Comparison of ENCODE assay signal across 18 cellular contexts in the genomic region with DNA sequence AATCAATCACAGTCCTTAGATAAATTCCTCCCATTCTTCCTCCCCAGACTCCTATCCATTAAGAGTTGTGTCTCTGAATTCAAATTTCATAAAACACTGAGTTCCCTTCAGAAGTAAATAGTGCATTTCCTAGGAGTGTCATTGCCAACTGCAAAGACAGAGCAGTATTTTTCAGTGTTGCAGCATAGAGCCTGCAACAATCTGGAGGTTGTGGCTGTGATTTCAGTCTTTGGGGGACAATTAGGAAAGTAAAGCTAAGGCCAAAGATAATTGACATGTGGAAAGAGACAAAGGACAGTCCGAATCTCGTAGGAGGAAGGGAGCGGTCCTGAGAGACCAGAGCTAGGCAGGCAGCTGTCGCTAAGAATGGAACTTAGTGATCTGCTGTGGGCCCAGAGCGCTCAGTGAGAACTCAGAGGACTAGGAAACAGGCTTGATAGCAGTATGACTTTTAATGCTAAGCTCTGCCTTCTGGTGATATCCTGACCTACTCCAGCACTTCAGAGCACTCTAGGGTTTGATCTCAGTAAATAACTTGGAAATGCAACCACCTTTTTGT. TPM values are rescaled to one million over a fixed set of nuclear protein-coding genes. Genes with fewer than 3 reads are reported as not detected.
DNase-seq lines count a peak whose midpoint lies in the region; ATAC-seq and TF ChIP-seq lines count a peak whose summit lies in the region.
"Had no signal": no experiment of that assay in that cellular context is flagged by ENCODE, and none has a peak within 500 bp of the region (broad histone marks: within the 10 kb centered on the region; RNA-seq: fewer than 3 reads in every experiment).

No MANE protein-coding gene starts in this region.

- H3K4me3 ChIP-seq in adipocyte (ENCODE audit: low read length): peak overlapping the region; percentile 4
- H3K4me3 ChIP-seq: hepatocyte had no signal

- H3K9ac ChIP-seq in adipocyte (ENCODE audit: low read length): peak overlapping the region; percentile 14

- H3K27me3 ChIP-seq in adipocyte (replicated peaks; ENCODE audit: control insufficient read depth, insufficient read depth, low read length): no peaks in the 10 kb centered on the region
- H3K27me3 ChIP-seq: hepatocyte had no signal

- peaks cover 7% of the 10 kb centered on the region for H3K36me3 ChIP-seq in adipocyte (ENCODE audit: control insufficient read depth, insufficient read depth, low read length, severe bottlenecking)

- peaks cover 36% of the 10 kb centered on the region for H3K4me1 ChIP-seq in adipocyte (ENCODE audit: control insufficient read depth, insufficient read depth, low read length)

- intact Hi-C loops in Right ventricle myocardium superior (cut with DNase I): no loop called here
- intact Hi-C loops in CD14-positive monocyte (cut with micrococcal nuclease): no loop called here
- intact Hi-C loops in posterior vena cava (cut with DNase I): no loop called here

- peak overlapping the region in 2 of 7 donors; percentile 3 to 26 for H3K27ac Mint-ChIP-seq in CD14-positive monocyte
- H3K27ac Mint-ChIP-seq: stimulated activated memory B cell treated with anti-CD40 and anti-IgM and Interleukin-4, amounts not matched to agents 10 μg/mL and 1 μg/mL and 100 μg/mL, for 72 hours had no signal

- H3K36me3 Mint-ChIP-seq in CD14-positive monocyte: peaks cover 69 to 72% of the 10 kb centered on the region in 2 donors

- peak overlapping the region; percentile 68 for H3K27ac ChIP-seq in temporal lobe (ENCODE audit: low read depth, low read length)
- H3K27ac ChIP-seq: hepatocyte had no signal

- H3K27me3 Mint-ChIP-seq in CD14-positive monocyte (ENCODE audit: low read depth in 3 of 3): no peaks in the 10 kb centered on the region
- H3K27me3 Mint-ChIP-seq: stimulated activated memory B cell treated with anti-CD40 and anti-IgM and Interleukin-4, amounts not matched to agents 10 μg/mL and 1 μg/mL and 100 μg/mL, for 72 hours had no signal

- no peaks in the 10 kb centered on the region for H3K9me3 ChIP-seq in adipocyte (ENCODE audit: control insufficient read depth, low read length)

- H3K4me1 Mint-ChIP-seq in CD14-positive monocyte: peaks cover 27% of the 10 kb centered on the region

- DNase-seq in adipocyte (ENCODE audit: low read depth) (no peak), Right ventricle myocardium superior (peak; percentile 62), myocyte (ENCODE audit: low read depth) (peak; percentile 76), DMS153 (lab: John Stamatoyannopoulos, UW) (no peak), CD1c-positive myeloid dendritic cell (ENCODE audit: extremely low spot score) (no peak), CD14-positive monocyte (ENCODE audit: low spot score) (no peak), posterior vena cava (ENCODE audit: low spot score) (no peak)
- DNase-seq: activated CD4-positive, CD25-positive, alpha-beta regulatory T cell treated with anti-CD3 and anti-CD28 coated beads, Interleukin-2, amount 50 U/mL, for 72 hours; activated naive CD4-positive, alpha-beta T cell; central memory CD4-positive, alpha-beta T cell; GF-D8; NCI-H1092 treated with DMSO at 0.1 percent for 48 hours; NCI-H2171 treated with DMSO at 0.1 percent for 48 hours; NK-92 treated with Interleukin-12 subunit alpha and Interleukin-12 subunit beta, amount 100 ng/mL, for 24 hours; T-helper 2 cell had no signal

- no peak overlapping the region for H3K4me3 Mint-ChIP-seq in CD14-positive monocyte
- H3K4me3 Mint-ChIP-seq: stimulated activated memory B cell treated with anti-CD40 and anti-IgM and Interleukin-4, amounts not matched to agents 10 μg/mL and 1 μg/mL and 100 μg/mL, for 72 hours had no signal

- no peaks in the 10 kb centered on the region for H3K9me3 Mint-ChIP-seq in CD14-positive monocyte
- H3K9me3 Mint-ChIP-seq: stimulated activated memory B cell treated with anti-CD40 and anti-IgM and Interleukin-4, amounts not matched to agents 10 μg/mL and 1 μg/mL and 100 μg/mL, for 72 hours had no signal

- ATAC-seq in Right ventricle myocardium superior (ENCODE audit: poor library complexity): peak; percentile 84
- ATAC-seq: stimulated activated memory B cell treated with anti-CD40 and anti-IgM and Interleukin-4, amounts not matched to agents 10 μg/mL and 1 μg/mL and 100 μg/mL, for 72 hours had no signal

- no peak for TF ChIP-seq CTCF in CD14-positive monocyte (IDR thresholded peaks at IDR 0.05)

RNA-seq across cellular contexts. Expression of gene PRPF18, which starts 46.2 kb away (rescaled TPM):
- 14.9 TPM for total RNA-seq in Right ventricle myocardium superior
- total RNA-seq in myocyte: 36.5 and 43.5 TPM in 2 replicates
- polyA plus RNA-seq in myocyte (2012): 11.7 TPM
- total RNA-seq in temporal lobe: 32.0 TPM
- 10 to 100 TPM; 26.8 to 31.4 TPM for polyA plus RNA-seq in CD14-positive monocyte
- 10 to 100 TPM; 16.8 to 17.3 TPM for total RNA-seq in posterior vena cava

Comparison
In these comparisons a context has a peak if more than half of its experiments do, and no peak if none do; other contexts are left out.
1. DNase-seq: peak in Right ventricle myocardium superior (single experiment) and myocyte (single experiment); none in adipocyte (single experiment), DMS153 (single experiment), CD1c-positive myeloid dendritic cell (single experiment), CD14-positive monocyte (single experiment) and posterior vena cava (single experiment).